2 cellular contexts compared by ENCODE assay signal in genomic region chr15:83477791-83478537, GRCh38.
TF ChIP-seq lines count a peak whose summit lies in the region.

No MANE protein-coding gene starts in this region.

TF ChIP-seq in GM12878, 131 proteins besides CTCF, POLR2A, EP300 and RAD21:
- TF ChIP-seq DPF2 (IDR thresholded peaks at IDR 0.05) (no peak), SRF (IDR thresholded peaks at IDR 0.05; ENCODE audit: low read depth in 2 of 2, low read length in 2 of 2) (no peak), WRNIP1 (IDR thresholded peaks at IDR 0.05; ENCODE audit: borderline replicate concordance, low read depth, low read length) (no peak)
- TF ChIP-seq, protein P1, sequence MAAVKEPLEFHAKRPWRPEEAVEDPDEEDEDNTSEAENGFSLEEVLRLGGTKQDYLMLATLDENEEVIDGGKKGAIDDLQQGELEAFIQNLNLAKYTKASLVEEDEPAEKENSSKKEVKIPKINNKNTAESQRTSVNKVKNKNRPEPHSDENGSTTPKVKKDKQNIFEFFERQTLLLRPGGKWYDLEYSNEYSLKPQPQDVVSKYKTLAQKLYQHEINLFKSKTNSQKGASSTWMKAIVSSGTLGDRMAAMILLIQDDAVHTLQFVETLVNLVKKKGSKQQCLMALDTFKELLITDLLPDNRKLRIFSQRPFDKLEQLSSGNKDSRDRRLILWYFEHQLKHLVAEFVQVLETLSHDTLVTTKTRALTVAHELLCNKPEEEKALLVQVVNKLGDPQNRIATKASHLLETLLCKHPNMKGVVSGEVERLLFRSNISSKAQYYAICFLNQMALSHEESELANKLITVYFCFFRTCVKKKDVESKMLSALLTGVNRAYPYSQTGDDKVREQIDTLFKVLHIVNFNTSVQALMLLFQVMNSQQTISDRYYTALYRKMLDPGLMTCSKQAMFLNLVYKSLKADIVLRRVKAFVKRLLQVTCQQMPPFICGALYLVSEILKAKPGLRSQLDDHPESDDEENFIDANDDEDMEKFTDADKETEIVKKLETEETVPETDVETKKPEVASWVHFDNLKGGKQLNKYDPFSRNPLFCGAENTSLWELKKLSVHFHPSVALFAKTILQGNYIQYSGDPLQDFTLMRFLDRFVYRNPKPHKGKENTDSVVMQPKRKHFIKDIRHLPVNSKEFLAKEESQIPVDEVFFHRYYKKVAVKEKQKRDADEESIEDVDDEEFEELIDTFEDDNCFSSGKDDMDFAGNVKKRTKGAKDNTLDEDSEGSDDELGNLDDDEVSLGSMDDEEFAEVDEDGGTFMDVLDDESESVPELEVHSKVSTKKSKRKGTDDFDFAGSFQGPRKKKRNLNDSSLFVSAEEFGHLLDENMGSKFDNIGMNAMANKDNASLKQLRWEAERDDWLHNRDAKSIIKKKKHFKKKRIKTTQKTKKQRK (IDR thresholded peaks at IDR 0.05; ENCODE audit: low read depth, low read length) = no peak

TF ChIP-seq in H1, 55 proteins besides CTCF, POLR2A, EP300 and RAD21:
- TF ChIP-seq SIRT6 (IDR thresholded peaks at IDR 0.05; ENCODE audit: low read length) = no peak
- TF ChIP-seq YY1 (IDR thresholded peaks at IDR 0.05; ENCODE audit: low read depth, low read length) = no peak
- no peak for TF ChIP-seq RFX5 (IDR thresholded peaks at IDR 0.05; ENCODE audit: borderline replicate concordance, low read depth, low read length)
- no peak for TF ChIP-seq HDAC2 (IDR thresholded peaks at IDR 0.05; ENCODE audit: borderline replicate concordance in 1 of 2, low read depth in 2 of 2, low read length in 2 of 2)
- no peak for TF ChIP-seq CBX8 (IDR thresholded peaks at IDR 0.05; ENCODE audit: borderline replicate concordance, low read depth, low read length)
- TF ChIP-seq USF2 (IDR thresholded peaks at IDR 0.05; ENCODE audit: low read length) = no peak
- TF ChIP-seq RBBP5 (IDR thresholded peaks at IDR 0.05; ENCODE audit: borderline replicate concordance, low read depth, low read length) = no peak
- TF ChIP-seq CHD2 (IDR thresholded peaks at IDR 0.05; ENCODE audit: low read length) = no peak
- TF ChIP-seq, protein P2, sequence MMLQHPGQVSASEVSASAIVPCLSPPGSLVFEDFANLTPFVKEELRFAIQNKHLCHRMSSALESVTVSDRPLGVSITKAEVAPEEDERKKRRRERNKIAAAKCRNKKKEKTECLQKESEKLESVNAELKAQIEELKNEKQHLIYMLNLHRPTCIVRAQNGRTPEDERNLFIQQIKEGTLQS (IDR thresholded peaks at IDR 0.05; ENCODE audit: insufficient read depth, low read depth, low read length) = no peak
- TF ChIP-seq, protein P3, sequence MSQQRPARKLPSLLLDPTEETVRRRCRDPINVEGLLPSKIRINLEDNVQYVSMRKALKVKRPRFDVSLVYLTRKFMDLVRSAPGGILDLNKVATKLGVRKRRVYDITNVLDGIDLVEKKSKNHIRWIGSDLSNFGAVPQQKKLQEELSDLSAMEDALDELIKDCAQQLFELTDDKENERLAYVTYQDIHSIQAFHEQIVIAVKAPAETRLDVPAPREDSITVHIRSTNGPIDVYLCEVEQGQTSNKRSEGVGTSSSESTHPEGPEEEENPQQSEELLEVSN (IDR thresholded peaks at IDR 0.05) = no peak
- no peak for TF ChIP-seq CREB1 (IDR thresholded peaks at IDR 0.05)
- no peak for TF ChIP-seq KDM4A (IDR thresholded peaks at IDR 0.05; ENCODE audit: low read depth, low read length, severe bottlenecking)
- no peak for TF ChIP-seq CHD1 (IDR thresholded peaks at IDR 0.05; ENCODE audit: low read depth, low read length)
- no peak for TF ChIP-seq PHF8 (conservative IDR thresholded peaks at IDR 0.05; ENCODE audit: low read depth, low read length)
- no peak for TF ChIP-seq RXRA (IDR thresholded peaks at IDR 0.05; ENCODE audit: insufficient read depth, low read depth, low read length)
- no peak for TF ChIP-seq TAF7 (optimal IDR thresholded peaks at IDR 0.05; ENCODE audit: borderline replicate concordance, low read depth, low read length)
- no peak for TF ChIP-seq JUND (IDR thresholded peaks at IDR 0.05; ENCODE audit: low read length)
- TF ChIP-seq BCL11A (IDR thresholded peaks at IDR 0.05; ENCODE audit: low read depth in 2 of 2, low read length in 2 of 2) = no peak
- TF ChIP-seq CEBPB (IDR thresholded peaks at IDR 0.05; ENCODE audit: low read depth, low read length) = no peak
- no peak for TF ChIP-seq EGR1 (IDR thresholded peaks at IDR 0.05; ENCODE audit: borderline replicate concordance, low read depth, low read length)
